Comparison of ENCODE assay signal across 9 cellular contexts in the genomic region with DNA sequence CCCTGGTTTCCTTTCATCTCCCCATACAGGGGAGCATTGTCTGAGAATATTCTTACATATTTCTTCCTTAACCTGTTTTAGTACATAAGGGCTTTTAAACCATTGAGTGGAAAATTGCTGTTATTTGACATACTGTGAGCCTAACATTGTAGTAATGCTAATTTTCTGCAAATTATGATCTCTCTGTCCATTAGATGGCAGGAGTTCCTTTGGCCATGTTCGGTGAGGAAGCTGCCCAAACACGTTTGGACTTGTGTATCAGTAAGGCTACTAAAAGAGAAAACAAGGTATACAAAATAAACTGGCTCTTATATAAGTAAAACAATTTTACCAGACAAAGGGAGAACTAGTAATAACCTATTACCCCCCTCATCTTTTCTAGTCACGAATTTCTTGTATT. TPM values are rescaled to one million over a fixed set of nuclear protein-coding genes. Genes with fewer than 3 reads are reported as not detected.
A peak's percentile ranks its signal among the peaks of the same experiment; 100 is the strongest.
DNase-seq lines count a peak whose midpoint lies in the region; ATAC-seq, FAIRE-seq and TF ChIP-seq lines count a peak whose summit lies in the region.
"Had no signal": no experiment of that assay in that cellular context is flagged by ENCODE, and none has a peak within 500 bp of the region (broad histone marks: within the 10 kb centered on the region; RNA-seq: fewer than 3 reads in every experiment).

No MANE protein-coding gene starts in this region.

- TF ChIP-seq EP300 in HepG2 (IDR thresholded peaks at IDR 0.05; ENCODE audit: low read depth in 2 of 2, low read length in 2 of 2) (no peak), HepG2 (CRISPR knock-in tag; IDR thresholded peaks at IDR 0.05; ENCODE audit: borderline replicate concordance) (no peak)

- ATAC-seq in HepG2 = peak; percentile 30; the same call in 1 of the 3 replicates

- WGBS in HepG2 (ENCODE audit: low lambda C conversion rate) = 52% methylated on average over 3 of the region's 3 CpGs

- no peak overlapping the region for H3K4me3 ChIP-seq in CD4-positive, alpha-beta memory T cell (ENCODE audit: low read length in 2 of 2)
- H3K4me3 ChIP-seq in HEK293 (ENCODE audit: low read depth, low read length) = no peak overlapping the region
- H3K4me3 ChIP-seq in adipocyte (ENCODE audit: low read length) = no peak overlapping the region
- no peak overlapping the region for H3K4me3 ChIP-seq in HepG2 (replicated peaks in 1 of 3; ENCODE audit: insufficient read depth in 1 of 3, low read depth in 2 of 3, low read length in 3 of 3)
- H3K4me3 ChIP-seq: thyroid gland had no signal

- DNase-seq in CD4-positive, alpha-beta memory T cell = peak in 1 of 5 donors; percentile 14
- DNase-seq in adipocyte (ENCODE audit: low read depth) (peak; percentile 57), HepG2 (ENCODE audit: low spot score) (no peak), iPS-NIHi7 (ENCODE audit: extremely low spot score) (no peak), D721Med (ENCODE audit: insufficient read length, low spot score) (no peak), activated gamma-delta T cell (lab: John Stamatoyannopoulos, UW) (no peak), NCI-H128 (lab: John Stamatoyannopoulos, UW; ENCODE audit: unreplicated experiment) (no peak)

- peaks cover 22 to 34% (median 25%) of the 10 kb centered on the region in 4 donors for H3K4me1 Mint-ChIP-seq in CD4-positive, alpha-beta memory T cell

- TF ChIP-seq CTCF in HEK293 (tag by site-specific recombination; IDR thresholded peaks at IDR 0.05) (peak; percentile 45; the same call in 1 of the 2 replicates), HepG2 (CRISPR knock-in tag; IDR thresholded peaks at IDR 0.05) (peak; percentile 28; the same call in 1 of the 2 replicates), D721Med (IDR thresholded peaks at IDR 0.05; ENCODE audit: insufficient read depth, missing control alignments) (no peak)

- H3K27me3 ChIP-seq in CD4-positive, alpha-beta memory T cell (ENCODE audit: insufficient read depth, low read length) = no peaks in the 10 kb centered on the region
- H3K27me3 ChIP-seq in adipocyte (replicated peaks; ENCODE audit: control insufficient read depth, insufficient read depth, low read length) (no peaks in the 10 kb centered on the region), HepG2 (ENCODE audit: control insufficient read depth in 1 of 2, insufficient read depth in 2 of 2, low read length in 2 of 2) (no peaks in the 10 kb centered on the region)
- H3K27me3 ChIP-seq: thyroid gland had no signal

- no TSS peak for BruUV-seq in HepG2 (replicated peaks; lab: Mats Ljungman, UMichigan)

- in situ Hi-C loops in HepG2 (cut with HindIII; ENCODE audit: extremely low pct_ligation_motif_present, low pct_unique_long_range_greater_than_20kb) = no loop called here

- peak overlapping the region; percentile 52 for H3K9ac ChIP-seq in adipocyte (ENCODE audit: low read length)
- H3K9ac ChIP-seq in HepG2 (ENCODE audit: insufficient read depth, low read depth, low read length) = no peak overlapping the region

- peak overlapping the region in 4 of 7 donors; percentile 8 to 92 (median 64) for H3K27ac Mint-ChIP-seq in CD4-positive, alpha-beta memory T cell

- POLR2A ChIA-PET in CD4-positive, alpha-beta memory T cell (lab: Charles Lee; ENCODE audit: partially characterized antibody) = interaction anchor here (1.0 to 2.1 kb wide), 4 partner anchors 25 to 356 kb away, joined by 3 to 6 read pairs (median 4); a partner anchor contains a TSS
- POLR2A ChIA-PET in HEK293 (lab: Yijun Ruan, JAX) = no interaction called here
- POLR2A ChIA-PET in HepG2 (lab: Yijun Ruan, JAX) = no interaction called here

- intact Hi-C loops in CD4-positive, alpha-beta memory T cell (cut with micrococcal nuclease) = loop anchor here (1.0 kb wide), 1 partner anchor 353 kb away; no protein-coding TSS in a partner anchor
- intact Hi-C loops in HepG2 (cut with micrococcal nuclease; ENCODE audit: unreplicated experiment) = loop anchor here (10.0 kb wide), 1 partner anchor 765 kb away; a partner anchor contains a TSS

- no peak overlapping the region for H3K4me2 ChIP-seq in HepG2 (ENCODE audit: low read depth, low read length)

- no peaks in the 10 kb centered on the region for H3K9me3 Mint-ChIP-seq in CD4-positive, alpha-beta memory T cell

- no peaks in the 10 kb centered on the region for H3K36me3 Mint-ChIP-seq in CD4-positive, alpha-beta memory T cell

- H3K9me3 ChIP-seq in CD4-positive, alpha-beta memory T cell (ENCODE audit: control insufficient read depth in 1 of 2, low read length in 2 of 2) = no peaks in the 10 kb centered on the region
- no peaks in the 10 kb centered on the region for H3K9me3 ChIP-seq in HEK293 (ENCODE audit: control insufficient read depth, insufficient read depth, low read depth, low read length)
- H3K9me3 ChIP-seq in adipocyte (ENCODE audit: control insufficient read depth, low read length) = no peaks in the 10 kb centered on the region
- no peaks in the 10 kb centered on the region for H3K9me3 ChIP-seq in HepG2 (ENCODE audit: low read length)
- H3K9me3 ChIP-seq: thyroid gland had no signal

- H3K36me3 ChIP-seq in CD4-positive, alpha-beta memory T cell (ENCODE audit: insufficient read depth, low read length) = no peaks in the 10 kb centered on the region
- H3K36me3 ChIP-seq in HEK293 (ENCODE audit: control insufficient read depth in 2 of 2, insufficient read depth in 1 of 2, low read length in 2 of 2) = peaks cover 0 to 5% of the 10 kb centered on the region in 2 experiments; a peak in 1 of 3 replicates
- H3K36me3 ChIP-seq in adipocyte (ENCODE audit: control insufficient read depth, insufficient read depth, low read length, severe bottlenecking) = no peaks in the 10 kb centered on the region
- H3K36me3 ChIP-seq in HepG2 (replicated peaks in 1 of 2; ENCODE audit: control insufficient read depth in 1 of 2, insufficient read depth in 2 of 2, low read length in 2 of 2) = no peaks in the 10 kb centered on the region
- H3K36me3 ChIP-seq: thyroid gland had no signal

- CTCF ChIA-PET in CD4-positive, alpha-beta memory T cell (lab: Charles Lee; ENCODE audit: partially characterized antibody) = interaction anchor here (0.9 to 5.8 kb wide), 12 partner anchors 17 to 403 kb away, joined by 3 to 38 read pairs (median 4); a partner anchor contains a TSS
- CTCF ChIA-PET in HEK293 (lab: Yijun Ruan, JAX) = interaction anchor here (0.7 to 3.4 kb wide), 5 partner anchors 12 to 953 kb away, joined by 3 to 23 read pairs (median 4); no protein-coding TSS in a partner anchor
- CTCF ChIA-PET in HepG2 (lab: Yijun Ruan, JAX; ENCODE audit: low intra/inter-chr PET ratio, low total read pairs) = no interaction called here

- H4K20me1 ChIP-seq in HepG2 (ENCODE audit: insufficient read depth, low read length) = no peaks in the 10 kb centered on the region

- peak overlapping the region in 1 of 8 donors; percentile 6 for H3K4me3 Mint-ChIP-seq in CD4-positive, alpha-beta memory T cell

- no peaks in the 10 kb centered on the region for H3K27me3 Mint-ChIP-seq in CD4-positive, alpha-beta memory T cell

- H3K79me2 ChIP-seq in HepG2 (ENCODE audit: insufficient read depth, low read length) = no peaks in the 10 kb centered on the region

- no peak overlapping the region for H2AFZ ChIP-seq in HepG2 (ENCODE audit: low read length)

- FAIRE-seq in HepG2 (lab: Jason Lieb, UNC) = peak; percentile 37
- FAIRE-seq in D721Med (lab: Jason Lieb, UNC) = no peak

- TF ChIP-seq RAD21 in HepG2 (CRISPR knock-in tag; IDR thresholded peaks at IDR 0.05) = no peak

- H3K4me1 ChIP-seq in CD4-positive, alpha-beta memory T cell (ENCODE audit: insufficient read depth, low read length) = peaks cover 24% of the 10 kb centered on the region
- H3K4me1 ChIP-seq in HEK293 (ENCODE audit: control insufficient read depth, insufficient read depth, low read length) = no peaks in the 10 kb centered on the region
- peaks cover 40% of the 10 kb centered on the region for H3K4me1 ChIP-seq in adipocyte (ENCODE audit: control insufficient read depth, insufficient read depth, low read length)
- H3K4me1 ChIP-seq in HepG2 (ENCODE audit: insufficient read depth, low read length) = peaks cover 5% of the 10 kb centered on the region; the same call in 1 of the 2 replicates

- TF ChIP-seq POLR2A in HepG2 (IDR thresholded peaks at IDR 0.05; ENCODE audit: insufficient read depth in 1 of 2, low read depth in 2 of 2, low read length in 2 of 2) = no peak

- no peak overlapping the region for H3K27ac ChIP-seq in CD4-positive, alpha-beta memory T cell (ENCODE audit: low read depth, low read length)
- H3K27ac ChIP-seq in HEK293 (ENCODE audit: extremely low read depth, low read depth, low read length) (no peak overlapping the region), HepG2 (ENCODE audit: extremely low read length, insufficient read depth, low read length) (no peak overlapping the region)
- H3K27ac ChIP-seq: thyroid gland had no signal

TF ChIP-seq in HEK293, 187 proteins besides CTCF, POLR2A, EP300 and RAD21 (continues in another document):
- TF ChIP-seq ZNF366 (tag by site-specific recombination; conservative IDR thresholded peaks at IDR 0.05) = peak; percentile 36; the same call in 1 of the 2 replicates

RNA-seq across cellular contexts. Expression of a gene that starts 29.2 kb away (rescaled TPM):
- 1 to 10 TPM; 4.7 to 6.0 TPM for total RNA-seq in CD4-positive, alpha-beta memory T cell
- polyA plus RNA-seq in CD4-positive, alpha-beta memory T cell = 1 to 10 TPM; 2.9 to 4.3 TPM
- 12.6 and 19.2 TPM in 2 replicates for total RNA-seq in HepG2 (2016; rRNA removed; fragmentation: Illumina TruSeq; extraction: Trizol)
- total RNA-seq in HepG2 (2016; cell fraction: cytosol; rRNA removed; fragmentation: Illumina TruSeq; extraction: Trizol; ENCODE audit: low read depth) = 8.9 and 13.3 TPM in 2 replicates
- 12.7 and 17.3 TPM in 2 replicates for total RNA-seq in HepG2 (2016; cell fraction: insoluble cytoplasmic fraction; rRNA removed; fragmentation: Illumina TruSeq; extraction: Trizol)
- total RNA-seq in HepG2 (2016; cell fraction: membrane; rRNA removed; fragmentation: Illumina TruSeq; extraction: Trizol) = 5.8 and 8.1 TPM in 2 replicates
- total RNA-seq in HepG2 (2016; cell fraction: nucleus; rRNA removed; fragmentation: Illumina TruSeq; extraction: Trizol) = 12.3 and 15.6 TPM in 2 replicates
- polyA plus RNA-seq in HepG2 (2011; rRNA removed) = 2.3 and 2.5 TPM in 2 replicates
- polyA plus RNA-seq in HepG2 (2011; cell fraction: cytosol; rRNA removed) = 1.0 and 1.2 TPM in 2 replicates
- 7.1 and 10.3 TPM in 2 replicates for polyA plus RNA-seq in HepG2 (2011; cell fraction: nucleus; rRNA removed)
- 2.8 and 3.6 TPM in 2 replicates for polyA plus RNA-seq in HepG2 (2012)
- polyA plus RNA-seq in HepG2 (2016; cell fraction: cytosol; fragmentation: Illumina TruSeq; extraction: Trizol; ENCODE audit: low read depth) = 0.80 and 0.94 TPM in 2 replicates
- polyA plus RNA-seq in HepG2 (2016; cell fraction: insoluble cytoplasmic fraction; fragmentation: Illumina TruSeq; extraction: Trizol; ENCODE audit: low read depth) = 12.3 and 12.4 TPM in 2 replicates
- 1.9 and 2.0 TPM in 2 replicates for polyA plus RNA-seq in HepG2 (2016; cell fraction: membrane; fragmentation: Illumina TruSeq; extraction: Trizol; ENCODE audit: low read depth)
- 26.6 and 27.9 TPM in 2 replicates for polyA plus RNA-seq in HepG2 (2016; cell fraction: nucleus; fragmentation: Illumina TruSeq; extraction: Trizol; ENCODE audit: insufficient read depth, low read depth)
- polyA minus RNA-seq in HepG2 (2011; rRNA and poly(A)+ RNA removed; ENCODE audit: low replicate concordance) = 2.2 and 24.5 TPM in 2 replicates
- 4.2 and 5.4 TPM in 2 replicates for polyA minus RNA-seq in HepG2 (2011; cell fraction: cytosol; rRNA and poly(A)+ RNA removed)
- 29.9 and 30.3 TPM in 2 replicates for polyA minus RNA-seq in HepG2 (2011; cell fraction: nucleus; rRNA and poly(A)+ RNA removed)
